Comparison of ENCODE assay signal across 25 cellular contexts in the genomic region with DNA sequence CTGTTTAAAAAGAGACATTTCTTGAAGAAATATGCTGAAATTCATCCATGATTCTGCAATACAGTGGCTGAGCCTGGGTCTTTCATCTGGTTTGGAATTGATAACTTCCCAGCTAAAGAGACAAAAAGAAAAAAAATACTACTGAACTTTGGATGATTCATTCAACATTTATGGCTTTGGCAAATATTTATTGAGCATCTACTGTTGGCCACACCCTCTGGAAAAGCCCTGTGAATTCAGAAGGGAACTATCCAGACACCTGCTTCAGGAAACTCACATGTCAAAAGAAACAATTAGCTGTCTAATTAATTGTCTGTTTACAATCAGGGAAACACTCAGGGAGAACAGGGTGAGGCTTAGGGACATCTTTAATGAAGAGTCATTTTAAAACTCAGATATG. TPM values are rescaled to one million over a fixed set of nuclear protein-coding genes. Genes with fewer than 3 reads are reported as not detected.
A peak's percentile ranks its signal among the peaks of the same experiment; 100 is the strongest.
DNase-seq lines count a peak whose midpoint lies in the region; ATAC-seq and TF ChIP-seq lines count a peak whose summit lies in the region.
"Had no signal": no experiment of that assay in that cellular context is flagged by ENCODE, and none has a peak within 500 bp of the region (broad histone marks: within the 10 kb centered on the region; RNA-seq: fewer than 3 reads in every experiment).

No MANE protein-coding gene starts in this region.

- no peak overlapping the region for H3K4me3 Mint-ChIP-seq in progenitor cell of endocrine pancreas (ENCODE audit: low read depth)
- H3K4me3 Mint-ChIP-seq: activated CD8-positive, alpha-beta T cell treated with anti-CD3 and anti-CD28 coated beads for 36 hours; activated naive CD8-positive, alpha-beta T cell treated with anti-CD3 and anti-CD28 coated beads, Interleukin-2, amount 10 ng/mL, durations not matched to agents 7 days and 5 days; natural killer cell treated with Interleukin-12 subunit alpha and Interleukin-12 subunit beta and Interleukin-15 and Interleukin-18, amount 100 ng/mL, for 72 hours; stimulated activated naive B cell treated with anti-CD40 and anti-IgM and Interleukin-4, amounts not matched to agents 10 μg/mL and 1 μg/mL and 100 μg/mL, for 72 hours; T-helper 1 cell treated with Interleukin-12 subunit alpha and Interleukin-12 subunit beta and Interleukin-4 antibody, amounts not matched to agents 30 μg/mL and 1 μg/mL, for 36 hours had no signal

- peaks cover 2% of the 10 kb centered on the region for H3K36me3 Mint-ChIP-seq in progenitor cell of endocrine pancreas (ENCODE audit: insufficient read depth)
- H3K36me3 Mint-ChIP-seq: natural killer cell treated with Interleukin-12 subunit alpha and Interleukin-12 subunit beta and Interleukin-15 and Interleukin-18, amount 100 ng/mL, for 72 hours; stimulated activated naive B cell treated with anti-CD40 and anti-IgM and Interleukin-4, amounts not matched to agents 10 μg/mL and 1 μg/mL and 100 μg/mL, for 72 hours had no signal

- no peak for ATAC-seq in psoas muscle
- ATAC-seq: activated CD8-positive, alpha-beta T cell treated with anti-CD3 and anti-CD28 coated beads for 36 hours; left lung; natural killer cell treated with Interleukin-12 subunit alpha and Interleukin-12 subunit beta and Interleukin-15 and Interleukin-18, amount 100 ng/mL, for 72 hours; right cardiac atrium; stimulated activated naive B cell treated with anti-CD40 and anti-IgM and Interleukin-4, amounts not matched to agents 10 μg/mL and 1 μg/mL and 100 μg/mL, for 72 hours had no signal

- no peaks in the 10 kb centered on the region for H3K9me3 ChIP-seq in psoas muscle
- H3K9me3 ChIP-seq: left lung, pancreas, uterus had no signal

- peaks cover 47% of the 10 kb centered on the region for H3K4me1 ChIP-seq in psoas muscle
- H3K4me1 ChIP-seq: left lung, uterus had no signal

- H3K36me3 ChIP-seq in psoas muscle (ENCODE audit: insufficient read depth in 1 of 2, low read depth in 1 of 2): peaks cover 0 to 54% of the 10 kb centered on the region in 2 donors
- H3K36me3 ChIP-seq: left lung, pancreas, uterus had no signal

- peaks cover 3% of the 10 kb centered on the region for H3K9me3 Mint-ChIP-seq in progenitor cell of endocrine pancreas (ENCODE audit: low read depth)
- H3K9me3 Mint-ChIP-seq: activated CD8-positive, alpha-beta T cell treated with anti-CD3 and anti-CD28 coated beads for 36 hours; activated naive CD8-positive, alpha-beta T cell treated with anti-CD3 and anti-CD28 coated beads, Interleukin-2, amount 10 ng/mL, durations not matched to agents 7 days and 5 days; natural killer cell treated with Interleukin-12 subunit alpha and Interleukin-12 subunit beta and Interleukin-15 and Interleukin-18, amount 100 ng/mL, for 72 hours; stimulated activated naive B cell treated with anti-CD40 and anti-IgM and Interleukin-4, amounts not matched to agents 10 μg/mL and 1 μg/mL and 100 μg/mL, for 72 hours; T-helper 1 cell treated with Interleukin-12 subunit alpha and Interleukin-12 subunit beta and Interleukin-4 antibody, amounts not matched to agents 30 μg/mL and 1 μg/mL, for 36 hours had no signal

- peaks cover 8% of the 10 kb centered on the region for H3K4me1 Mint-ChIP-seq in progenitor cell of endocrine pancreas (ENCODE audit: low read depth)
- H3K4me1 Mint-ChIP-seq: stimulated activated naive B cell treated with anti-CD40 and anti-IgM and Interleukin-4, amounts not matched to agents 10 μg/mL and 1 μg/mL and 100 μg/mL, for 72 hours had no signal

- H3K27me3 Mint-ChIP-seq in progenitor cell of endocrine pancreas: no peaks in the 10 kb centered on the region
- H3K27me3 Mint-ChIP-seq: activated CD8-positive, alpha-beta T cell treated with anti-CD3 and anti-CD28 coated beads for 36 hours; activated naive CD8-positive, alpha-beta T cell treated with anti-CD3 and anti-CD28 coated beads, Interleukin-2, amount 10 ng/mL, durations not matched to agents 7 days and 5 days; stimulated activated naive B cell treated with anti-CD40 and anti-IgM and Interleukin-4, amounts not matched to agents 10 μg/mL and 1 μg/mL and 100 μg/mL, for 72 hours had no signal

- no peaks in the 10 kb centered on the region for H3K27me3 ChIP-seq in psoas muscle (ENCODE audit: insufficient read depth in 3 of 3, low read length in 2 of 3)
- H3K27me3 ChIP-seq: foreskin keratinocyte, left lung, pancreas, uterus had no signal

- intact Hi-C loops in psoas muscle (cut with DNase I): loop anchor here in 1 of 2 donors (10.0 kb wide), 1 partner anchor 301 kb away; no protein-coding TSS in a partner anchor

- no peak for TF ChIP-seq CTCF in psoas muscle (IDR thresholded peaks at IDR 0.05)
- no peak for TF ChIP-seq CTCF in progenitor cell of endocrine pancreas (IDR thresholded peaks at IDR 0.05; ENCODE audit: unreplicated experiment)

- no peak overlapping the region for H3K4me3 ChIP-seq in psoas muscle
- H3K4me3 ChIP-seq: left lung, pancreas, uterus had no signal

- peak overlapping the region; percentile 28 for H3K27ac ChIP-seq in psoas muscle
- H3K27ac ChIP-seq: left lung, pancreas, uterus had no signal

- peak; percentile 27 for DNase-seq in COLO668 (lab: John Stamatoyannopoulos, UW; ENCODE audit: unreplicated experiment)
- peak; percentile 16 for DNase-seq in NCI-H1417 treated with DMSO at 0.1 percent for 48 hours (lab: John Stamatoyannopoulos, UW)
- DNase-seq in SW480 (ENCODE audit: low spot score): peak; percentile 39
- no peak for DNase-seq in psoas muscle
- no peak for DNase-seq in AG08395 (ENCODE audit: low spot score)
- DNase-seq in RKO (ENCODE audit: low spot score): no peak
- DNase-seq in progenitor cell of endocrine pancreas (ENCODE audit: low spot score, unreplicated experiment): no peak
- DNase-seq: activated CD4-positive, alpha-beta T cell treated with anti-CD3 and anti-CD28 coated beads for 1 hour; activated CD8-positive, alpha-beta T cell treated with anti-CD3 and anti-CD28 coated beads for 36 hours; activated effector memory CD4-positive, alpha-beta T cell treated with Interleukin-2 at 50 U/mL for 16 hours; activated naive CD8-positive, alpha-beta T cell treated with anti-CD3 and anti-CD28 coated beads, Interleukin-2, amount 10 ng/mL, durations not matched to agents 7 days and 5 days; DND-41; GOT3; KG1; left lung; NCI-H187; pancreas; right cardiac atrium; stimulated activated CD4-positive, alpha-beta T cell treated with anti-CD3 and anti-CD28 coated beads, Interleukin-12 subunit alpha, Interleukin-12 subunit beta, amount 100 ng/mL, for 4 hours; stimulated activated CD4-positive, alpha-beta T cell treated with anti-CD3 and anti-CD28 coated beads, Interleukin-4, amount 100 ng/mL, for 24 hours; stimulated activated naive B cell treated with anti-CD40 and anti-IgM and Interleukin-4, amounts not matched to agents 10 μg/mL and 1 μg/mL and 100 μg/mL, for 72 hours; uterus had no signal

- no peak overlapping the region for H3K27ac Mint-ChIP-seq in progenitor cell of endocrine pancreas
- H3K27ac Mint-ChIP-seq: activated CD8-positive, alpha-beta T cell treated with anti-CD3 and anti-CD28 coated beads for 36 hours; activated naive CD8-positive, alpha-beta T cell treated with anti-CD3 and anti-CD28 coated beads, Interleukin-2, amount 10 ng/mL, durations not matched to agents 7 days and 5 days; natural killer cell treated with Interleukin-12 subunit alpha and Interleukin-12 subunit beta and Interleukin-15 and Interleukin-18, amount 100 ng/mL, for 72 hours; stimulated activated naive B cell treated with anti-CD40 and anti-IgM and Interleukin-4, amounts not matched to agents 10 μg/mL and 1 μg/mL and 100 μg/mL, for 72 hours; T-helper 1 cell treated with Interleukin-12 subunit alpha and Interleukin-12 subunit beta and Interleukin-4 antibody, amounts not matched to agents 30 μg/mL and 1 μg/mL, for 36 hours had no signal

RNA-seq across cellular contexts. Expression of a gene that starts 17.8 kb away (rescaled TPM):
- 10 to 100 TPM; 11.8 to 77.2 (median 24.7) TPM for total RNA-seq in psoas muscle
- 100 to 1,000 TPM in 1 of 3 donors, 10 to 100 TPM in 2; 43.5 to 142 (median 75.8) TPM for polyA plus RNA-seq in psoas muscle
- total RNA-seq in progenitor cell of endocrine pancreas: 28.5 TPM in 2 replicates

Comparison
In these comparisons a context has a peak if more than half of its experiments do, and no peak if none do; other contexts are left out.
1. DNase-seq: peak in COLO668 (single experiment), NCI-H1417 treated with DMSO at 0.1 percent for 48 hours (single experiment) and SW480 (single experiment); none in psoas muscle (0 of 2), AG08395 (single experiment), RKO (single experiment) and progenitor cell of endocrine pancreas (single experiment).